In genomic region chr5:2388005-2388361, GRCh38 we compare ENCODE assay signal across 27 cellular contexts.
"Had no signal": no experiment of that assay in that cellular context is flagged by ENCODE, and none has a peak within 500 bp of the region (broad histone marks: within the 10 kb centered on the region; RNA-seq: fewer than 3 reads in every experiment).

No MANE protein-coding gene starts in this region.

- H3K9me3 Mint-ChIP-seq: activated B cell treated with CpG ODN at 0.5 μM for 24 hours; activated T-cell treated with anti-CD3 and anti-CD28 coated beads, Interleukin-2, amount 50 U/mL, for 24 hours; activated T-helper 2 cell treated with anti-CD3 and anti-CD28 coated beads, Interferon-gamma antibody, Interleukin-2, Interleukin-4, amounts not matched to agents 10 μg/mL and 5 μg/mL and 100 μg/mL, durations not matched to agents 14 hours and 24 hours and 36 hours; central memory CD8-positive, alpha-beta T cell; naive thymus-derived CD8-positive, alpha-beta T cell; neural progenitor cell had no signal

- H3K4me1 ChIP-seq: adrenal gland, breast epithelium, gastroesophageal sphincter, heart right ventricle, prostate gland, thyroid gland had no signal

- H3K27ac ChIP-seq: adrenal gland, breast epithelium, dorsolateral prefrontal cortex, gastroesophageal sphincter, heart right ventricle, neural progenitor cell, prostate gland, thyroid gland had no signal

- H3K27me3 ChIP-seq: adrenal gland, esophagus squamous epithelium, neural progenitor cell, thyroid gland had no signal

- H3K4me1 Mint-ChIP-seq: activated B cell treated with CpG ODN at 0.5 μM for 24 hours; activated CD4-positive, alpha-beta T cell treated with anti-CD3 and anti-CD28 coated beads for 36 hours; central memory CD8-positive, alpha-beta T cell had no signal

- H3K36me3 ChIP-seq: adrenal gland, breast epithelium, esophagus squamous epithelium, gastroesophageal sphincter, heart right ventricle, neural progenitor cell, prostate gland, thyroid gland had no signal

- H3K9ac ChIP-seq: neural progenitor cell had no signal

- H3K4me3 ChIP-seq: adrenal gland, breast epithelium, neural progenitor cell, prostate gland, thyroid gland had no signal

- H3K36me3 Mint-ChIP-seq: activated naive CD8-positive, alpha-beta T cell; naive thymus-derived CD8-positive, alpha-beta T cell had no signal

- H3K27ac Mint-ChIP-seq: activated B cell treated with CpG ODN at 0.5 μM for 24 hours; activated CD4-positive, alpha-beta T cell treated with anti-CD3 and anti-CD28 coated beads for 36 hours; activated naive CD8-positive, alpha-beta T cell; activated T-cell treated with anti-CD3 and anti-CD28 coated beads, Interleukin-2, amount 50 U/mL, for 24 hours; activated T-helper 2 cell treated with anti-CD3 and anti-CD28 coated beads, Interferon-gamma antibody, Interleukin-2, Interleukin-4, amounts not matched to agents 10 μg/mL and 5 μg/mL and 100 μg/mL, durations not matched to agents 14 hours and 24 hours and 36 hours; T-helper 1 cell treated with Interleukin-12 subunit alpha and Interleukin-12 subunit beta and Interleukin-4 antibody, amounts not matched to agents 30 μg/mL and 1 μg/mL, for 36 hours had no signal

- DNase-seq: activated B cell treated with CpG ODN at 0.5 μM for 24 hours; activated CD4-positive, alpha-beta T cell treated with anti-CD3 and anti-CD28 coated beads for 36 hours; activated CD4-positive, alpha-beta T cell treated with anti-CD3 and anti-CD28 coated beads, Interleukin-2, amount 50 U/mL, for 4 hours; activated CD8-positive, alpha-beta memory T cell treated with anti-CD3 and anti-CD28 coated beads for 24 hours; activated CD8-positive, alpha-beta memory T cell treated with anti-CD3 and anti-CD28 coated beads, Interleukin-2, amount 50 U/mL, for 4 hours; activated naive CD4-positive, alpha-beta T cell; activated T-cell treated with anti-CD3 and anti-CD28 coated beads, Interleukin-2, amount 50 U/mL, for 24 hours; dorsolateral prefrontal cortex; esophagus squamous epithelium; heart right ventricle; islet precursor cell; left cardiac atrium; naive thymus-derived CD8-positive, alpha-beta T cell; stimulated activated CD4-positive, alpha-beta T cell treated with anti-CD3 and anti-CD28 coated beads, Interleukin-4, amount 100 ng/mL, for 4 hours; stimulated activated naive CD8-positive, alpha-beta T cell treated with anti-CD3 and anti-CD28 coated beads, Interleukin-15, Interleukin-2, amounts not matched to agents 100 U/mL and 50 U/mL, for 24 hours; T1000; thyroid gland had no signal

- H3K9me3 ChIP-seq: adrenal gland, breast epithelium, esophagus squamous epithelium, gastroesophageal sphincter, heart right ventricle, prostate gland, thyroid gland had no signal

- H3K27me3 Mint-ChIP-seq: activated B cell treated with CpG ODN at 0.5 μM for 24 hours; activated naive CD8-positive, alpha-beta T cell had no signal

- H3K4me3 Mint-ChIP-seq: activated B cell treated with CpG ODN at 0.5 μM for 24 hours; activated CD4-positive, alpha-beta T cell treated with anti-CD3 and anti-CD28 coated beads for 36 hours; activated naive CD8-positive, alpha-beta T cell; activated T-cell treated with anti-CD3 and anti-CD28 coated beads, Interleukin-2, amount 50 U/mL, for 24 hours; central memory CD8-positive, alpha-beta T cell; naive thymus-derived CD8-positive, alpha-beta T cell; neural progenitor cell; T-helper 1 cell treated with Interleukin-12 subunit alpha and Interleukin-12 subunit beta and Interleukin-4 antibody, amounts not matched to agents 30 μg/mL and 1 μg/mL, for 36 hours had no signal

- ATAC-seq: activated CD4-positive, alpha-beta T cell treated with anti-CD3 and anti-CD28 coated beads for 36 hours; gastroesophageal sphincter; left cardiac atrium; naive thymus-derived CD8-positive, alpha-beta T cell; right cardiac atrium; stimulated activated naive CD8-positive, alpha-beta T cell treated with anti-CD3 and anti-CD28 coated beads, Interleukin-15, Interleukin-2, amounts not matched to agents 100 U/mL and 50 U/mL, for 24 hours had no signal
